Comparison of ENCODE assay signal across 8 cellular contexts in the genomic region with DNA sequence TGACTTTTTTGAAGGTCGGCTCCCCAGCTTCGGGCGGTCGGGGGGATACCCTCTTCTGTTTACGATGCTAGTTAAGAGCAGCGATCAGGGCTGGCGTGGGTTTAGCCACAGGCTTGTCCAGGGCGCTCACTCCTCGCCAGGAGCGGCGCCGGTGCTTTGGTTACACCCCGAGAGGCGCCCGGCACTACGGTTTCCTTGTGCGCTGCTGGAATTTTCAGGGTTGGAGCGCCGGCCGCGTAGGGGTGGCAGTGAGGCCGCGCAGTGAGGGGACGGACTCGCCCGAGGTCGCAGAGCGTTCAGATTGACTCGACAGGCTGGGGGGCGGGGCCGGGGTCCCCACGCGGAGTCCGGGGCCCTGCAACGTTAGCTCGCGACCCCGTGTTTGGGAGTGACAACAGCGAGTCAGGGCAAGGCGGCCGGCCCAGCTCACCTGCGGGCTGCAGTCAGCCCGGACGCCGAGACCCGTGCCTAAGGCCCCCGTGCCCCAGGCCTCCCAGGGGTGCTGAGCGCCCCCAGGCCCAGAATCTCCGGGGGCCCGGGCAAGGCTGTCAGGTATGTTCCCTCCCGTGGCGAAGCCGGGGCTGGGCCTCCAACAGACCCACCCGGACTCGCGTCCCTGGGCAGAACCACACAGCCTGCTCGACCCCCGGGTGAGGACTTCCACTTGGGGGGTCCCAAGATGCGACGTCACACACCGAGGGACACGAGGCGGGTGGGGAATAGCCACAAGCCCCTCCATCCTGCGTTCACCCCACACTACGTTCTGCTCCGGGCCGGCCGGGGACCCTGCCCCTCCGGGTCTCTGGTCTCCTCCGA. TPM values are rescaled to one million over a fixed set of nuclear protein-coding genes. Genes with fewer than 3 reads are reported as not detected.
DNase-seq lines count a peak whose midpoint lies in the region; ATAC-seq, FAIRE-seq and TF ChIP-seq lines count a peak whose summit lies in the region.

No MANE protein-coding gene starts in this region.

- in situ Hi-C loops in HepG2 (cut with HindIII; ENCODE audit: extremely low pct_ligation_motif_present, low pct_unique_long_range_greater_than_20kb) (no loop called here), GM13977 (cut with MboI; ENCODE audit: low pct_unique_long_range_greater_than_20kb, low sequenced_read_pairs, unreplicated experiment) (no loop called here)

- H3K9ac ChIP-seq in HepG2 (ENCODE audit: insufficient read depth, low read depth, low read length), result peak overlapping the region; percentile 99

- H3K79me2 ChIP-seq in HepG2 (ENCODE audit: insufficient read depth, low read length), result peaks cover 26% of the 10 kb centered on the region

- BruUV-seq in HepG2 (replicated peaks; lab: Mats Ljungman, UMichigan), result TSS peak; percentile 37

- H3K9me3 ChIP-seq in KOPT-K1 (ENCODE audit: insufficient read depth, low read length, poor library complexity, severe bottlenecking), result peaks cover 7% of the 10 kb centered on the region
- H3K9me3 ChIP-seq in HepG2 (ENCODE audit: low read length), result no peaks in the 10 kb centered on the region

- DNase-seq in ELR (ENCODE audit: low read depth) (peak; percentile 91), dermis blood vessel endothelial cell (peak; percentile 80), HepG2 (ENCODE audit: low spot score) (peak; percentile 72), GM13977 (ENCODE audit: low spot score) (no peak)
- peak; percentile 42 to 80 for DNase-seq in stimulated activated effector memory CD8-positive, alpha-beta T cell treated with anti-CD3 and anti-CD28 coated beads, Interleukin-12 subunit alpha, Interleukin-12 subunit beta, amount 100 ng/mL, for 72 hours (ENCODE audit: low spot score in 2 of 2)

- no peak for TF ChIP-seq CTCF in VCaP (conservative IDR thresholded peaks at IDR 0.05)
- peak; percentile 26; the same call in 1 of the 2 replicates for TF ChIP-seq CTCF in HepG2 (CRISPR knock-in tag; IDR thresholded peaks at IDR 0.05)
- TF ChIP-seq CTCF in GM13977 (IDR thresholded peaks at IDR 0.05; ENCODE audit: extremely low read depth, insufficient read depth, missing control alignments), result no peak

- peak overlapping the region; percentile 95 for H3K27ac Mint-ChIP-seq in stimulated activated effector memory CD8-positive, alpha-beta T cell treated with anti-CD3 and anti-CD28 coated beads, Interleukin-12 subunit alpha, Interleukin-12 subunit beta, amount 100 ng/mL, for 72 hours

- no peak for TF ChIP-seq RAD21 in HepG2 (CRISPR knock-in tag; IDR thresholded peaks at IDR 0.05)

- WGBS in HepG2 (ENCODE audit: low lambda C conversion rate), result under 1% methylated on average over 36 of the region's 70 CpGs

- H3K9me3 Mint-ChIP-seq in stimulated activated effector memory CD8-positive, alpha-beta T cell treated with anti-CD3 and anti-CD28 coated beads, Interleukin-12 subunit alpha, Interleukin-12 subunit beta, amount 100 ng/mL, for 72 hours, result no peaks in the 10 kb centered on the region

- no peak for FAIRE-seq in HepG2 (lab: Jason Lieb, UNC)

- TF ChIP-seq EP300 in HepG2 (IDR thresholded peaks at IDR 0.05; ENCODE audit: low read depth in 2 of 2, low read length in 2 of 2) (no peak), HepG2 (CRISPR knock-in tag; IDR thresholded peaks at IDR 0.05; ENCODE audit: borderline replicate concordance) (no peak)

- POLR2A ChIA-PET in HepG2 (lab: Yijun Ruan, JAX), result interaction anchor here (0.6 to 4.3 kb wide), 16 partner anchors 10 to 291 kb away, joined by 3 to 27 read pairs (median 4); a partner anchor contains a TSS

- peak overlapping the region; percentile 98 for H3K4me3 Mint-ChIP-seq in stimulated activated effector memory CD8-positive, alpha-beta T cell treated with anti-CD3 and anti-CD28 coated beads, Interleukin-12 subunit alpha, Interleukin-12 subunit beta, amount 100 ng/mL, for 72 hours

- CTCF ChIA-PET in HepG2 (lab: Yijun Ruan, JAX; ENCODE audit: low intra/inter-chr PET ratio, low total read pairs), result no interaction called here

- H3K4me2 ChIP-seq in HepG2 (ENCODE audit: low read depth, low read length), result peak overlapping the region; percentile 97

- no peak; a peak in 1 of 4 replicates for TF ChIP-seq POLR2A in HepG2 (IDR thresholded peaks at IDR 0.05; ENCODE audit: insufficient read depth in 1 of 2, low read depth in 2 of 2, low read length in 2 of 2)

- ATAC-seq in HepG2 (peak; percentile 60), HG03045 (IDR thresholded peaks at IDR 0.05; ENCODE audit: unreplicated experiment) (no peak)
- peak; percentile 1 for ATAC-seq in stimulated activated effector memory CD8-positive, alpha-beta T cell treated with anti-CD3 and anti-CD28 coated beads, Interleukin-12 subunit alpha, Interleukin-12 subunit beta, amount 100 ng/mL, for 72 hours

- intact Hi-C loops in HepG2 (cut with micrococcal nuclease; ENCODE audit: unreplicated experiment), result loop anchor here (10.0 kb wide), 1 partner anchor 119 kb away; a partner anchor contains a TSS

- peaks cover 35% of the 10 kb centered on the region for H4K20me1 ChIP-seq in HepG2 (ENCODE audit: insufficient read depth, low read length)

- no peak overlapping the region for H2AFZ ChIP-seq in HepG2 (ENCODE audit: low read length)

- peaks cover 41% of the 10 kb centered on the region for H3K4me1 Mint-ChIP-seq in stimulated activated effector memory CD8-positive, alpha-beta T cell treated with anti-CD3 and anti-CD28 coated beads, Interleukin-12 subunit alpha, Interleukin-12 subunit beta, amount 100 ng/mL, for 72 hours

- H3K27me3 ChIP-seq in HepG2 (ENCODE audit: control insufficient read depth in 1 of 2, insufficient read depth in 2 of 2, low read length in 2 of 2), result no peaks in the 10 kb centered on the region; a peak in 1 of 5 replicates

- H3K36me3 ChIP-seq in KOPT-K1 (ENCODE audit: insufficient read depth, low read length), result peaks cover 36% of the 10 kb centered on the region
- peaks cover 14 to 23% of the 10 kb centered on the region in 2 experiments for H3K36me3 ChIP-seq in HepG2 (replicated peaks in 1 of 2; ENCODE audit: control insufficient read depth in 1 of 2, insufficient read depth in 2 of 2, low read length in 2 of 2)

- peaks cover 50% of the 10 kb centered on the region for H3K36me3 Mint-ChIP-seq in stimulated activated effector memory CD8-positive, alpha-beta T cell treated with anti-CD3 and anti-CD28 coated beads, Interleukin-12 subunit alpha, Interleukin-12 subunit beta, amount 100 ng/mL, for 72 hours

- peak overlapping the region; percentile 54 to 88 (median 75) for H3K4me3 ChIP-seq in HepG2 (replicated peaks in 1 of 3; ENCODE audit: insufficient read depth in 1 of 3, low read depth in 2 of 3, low read length in 3 of 3)

- peaks cover 55% of the 10 kb centered on the region for H3K4me1 ChIP-seq in HepG2 (ENCODE audit: insufficient read depth, low read length)

- H3K27ac ChIP-seq in KOPT-K1 (ENCODE audit: low read depth, low read length, poor library complexity, severe bottlenecking), result peak overlapping the region; percentile 87
- peak overlapping the region; percentile 100 for H3K27ac ChIP-seq in VCaP
- peak overlapping the region; percentile 86 for H3K27ac ChIP-seq in HepG2 (ENCODE audit: extremely low read length, insufficient read depth, low read length)

RNA-seq across cellular contexts. Expression of a gene that starts 1.3 kb away (rescaled TPM):
- total RNA-seq in dermis blood vessel endothelial cell (6,291 and 7,288 TPM in 2 replicates), HepG2 (2016; rRNA removed; fragmentation: Illumina TruSeq; extraction: Trizol) (973 and 1,028 TPM in 2 replicates)
- total RNA-seq in HepG2 (2016; cell fraction: cytosol; rRNA removed; fragmentation: Illumina TruSeq; extraction: Trizol; ENCODE audit: low read depth), result 361 and 399 TPM in 2 replicates
- total RNA-seq in HepG2 (2016; cell fraction: insoluble cytoplasmic fraction; rRNA removed; fragmentation: Illumina TruSeq; extraction: Trizol), result 848 and 989 TPM in 2 replicates
- 986 and 1,002 TPM in 2 replicates for total RNA-seq in HepG2 (2016; cell fraction: membrane; rRNA removed; fragmentation: Illumina TruSeq; extraction: Trizol)
- 479 and 519 TPM in 2 replicates for total RNA-seq in HepG2 (2016; cell fraction: nucleus; rRNA removed; fragmentation: Illumina TruSeq; extraction: Trizol)
- 1,138 and 1,217 TPM in 2 replicates for polyA plus RNA-seq in HepG2 (2011; rRNA removed)
- 2,631 and 2,697 TPM in 2 replicates for polyA plus RNA-seq in HepG2 (2011; cell fraction: cytosol; rRNA removed)
- polyA plus RNA-seq in HepG2 (2011; cell fraction: nucleus; rRNA removed), result 3,693 and 3,967 TPM in 2 replicates
- polyA plus RNA-seq in HepG2 (2012), result 1,881 and 2,139 TPM in 2 replicates
- polyA plus RNA-seq in HepG2 (2016; cell fraction: cytosol; fragmentation: Illumina TruSeq; extraction: Trizol; ENCODE audit: low read depth), result 598 and 619 TPM in 2 replicates
- 1,358 and 1,713 TPM in 2 replicates for polyA plus RNA-seq in HepG2 (2016; cell fraction: insoluble cytoplasmic fraction; fragmentation: Illumina TruSeq; extraction: Trizol; ENCODE audit: low read depth)
- polyA plus RNA-seq in HepG2 (2016; cell fraction: membrane; fragmentation: Illumina TruSeq; extraction: Trizol; ENCODE audit: low read depth), result 1,224 and 1,364 TPM in 2 replicates
- polyA plus RNA-seq in HepG2 (2016; cell fraction: nucleus; fragmentation: Illumina TruSeq; extraction: Trizol; ENCODE audit: insufficient read depth, low read depth), result 1,038 and 1,070 TPM in 2 replicates
- 750 and 1,581 TPM in 2 replicates for polyA minus RNA-seq in HepG2 (2011; rRNA and poly(A)+ RNA removed; ENCODE audit: low replicate concordance)
- polyA minus RNA-seq in HepG2 (2011; cell fraction: cytosol; rRNA and poly(A)+ RNA removed), result 1,072 and 1,192 TPM in 2 replicates
- 609 and 760 TPM in 2 replicates for polyA minus RNA-seq in HepG2 (2011; cell fraction: nucleus; rRNA and poly(A)+ RNA removed)

RNA-seq across cellular contexts. Expression of a gene that starts 14.3 kb away (rescaled TPM):
- 0.42 and 1.0 TPM in 2 replicates for total RNA-seq in dermis blood vessel endothelial cell
- not detected in 2 replicates for total RNA-seq in HepG2 (2016; rRNA removed; fragmentation: Illumina TruSeq; extraction: Trizol)
- total RNA-seq in HepG2 (2016; cell fraction: cytosol; rRNA removed; fragmentation: Illumina TruSeq; extraction: Trizol; ENCODE audit: low read depth), result not detected in 2 replicates
- not detected in 2 replicates for total RNA-seq in HepG2 (2016; cell fraction: insoluble cytoplasmic fraction; rRNA removed; fragmentation: Illumina TruSeq; extraction: Trizol)
- total RNA-seq in HepG2 (2016; cell fraction: membrane; rRNA removed; fragmentation: Illumina TruSeq; extraction: Trizol), result not detected in 2 replicates
- total RNA-seq in HepG2 (2016; cell fraction: nucleus; rRNA removed; fragmentation: Illumina TruSeq; extraction: Trizol), result not detected in 2 replicates
- polyA plus RNA-seq in HepG2 (2011; rRNA removed), result 0.09 and 0.31 TPM in 2 replicates
- polyA plus RNA-seq in HepG2 (2011; cell fraction: cytosol; rRNA removed), result 0.17 TPM in 2 replicates
- polyA plus RNA-seq in HepG2 (2011; cell fraction: nucleus; rRNA removed), result 2.2 and 2.8 TPM in 2 replicates
- polyA plus RNA-seq in HepG2 (2012), result 0.11 and 0.17 TPM in 2 replicates
- not detected in 2 replicates for polyA plus RNA-seq in HepG2 (2016; cell fraction: cytosol; fragmentation: Illumina TruSeq; extraction: Trizol; ENCODE audit: low read depth)
- not detected in 2 replicates for polyA plus RNA-seq in HepG2 (2016; cell fraction: insoluble cytoplasmic fraction; fragmentation: Illumina TruSeq; extraction: Trizol; ENCODE audit: low read depth)
- not detected in 2 replicates for polyA plus RNA-seq in HepG2 (2016; cell fraction: membrane; fragmentation: Illumina TruSeq; extraction: Trizol; ENCODE audit: low read depth)
- not detected in 2 replicates for polyA plus RNA-seq in HepG2 (2016; cell fraction: nucleus; fragmentation: Illumina TruSeq; extraction: Trizol; ENCODE audit: insufficient read depth, low read depth)
- 1.5 and 1.9 TPM in 2 replicates for polyA minus RNA-seq in HepG2 (2011; rRNA and poly(A)+ RNA removed; ENCODE audit: low replicate concordance)
- not detected in 2 replicates for polyA minus RNA-seq in HepG2 (2011; cell fraction: cytosol; rRNA and poly(A)+ RNA removed)
- polyA minus RNA-seq in HepG2 (2011; cell fraction: nucleus; rRNA and poly(A)+ RNA removed), result 0.75 and 0.77 TPM in 2 replicates

RNA-seq across cellular contexts. Expression of a gene that starts 38.3 kb away (rescaled TPM):
- 26.0 and 27.1 TPM in 2 replicates for total RNA-seq in dermis blood vessel endothelial cell
- 13.9 and 20.8 TPM in 2 replicates for total RNA-seq in HepG2 (2016; rRNA removed; fragmentation: Illumina TruSeq; extraction: Trizol)
- 10.4 and 11.2 TPM in 2 replicates for total RNA-seq in HepG2 (2016; cell fraction: cytosol; rRNA removed; fragmentation: Illumina TruSeq; extraction: Trizol; ENCODE audit: low read depth)
- 11.4 and 20.4 TPM in 2 replicates for total RNA-seq in HepG2 (2016; cell fraction: insoluble cytoplasmic fraction; rRNA removed; fragmentation: Illumina TruSeq; extraction: Trizol)
- total RNA-seq in HepG2 (2016; cell fraction: membrane; rRNA removed; fragmentation: Illumina TruSeq; extraction: Trizol), result 23.6 and 25.4 TPM in 2 replicates
- total RNA-seq in HepG2 (2016; cell fraction: nucleus; rRNA removed; fragmentation: Illumina TruSeq; extraction: Trizol), result 19.0 and 22.7 TPM in 2 replicates
- 7.6 and 11.1 TPM in 2 replicates for polyA plus RNA-seq in HepG2 (2011; rRNA removed)
- polyA plus RNA-seq in HepG2 (2011; cell fraction: cytosol; rRNA removed), result 6.5 and 11.8 TPM in 2 replicates
- polyA plus RNA-seq in HepG2 (2011; cell fraction: nucleus; rRNA removed), result 37.4 and 38.6 TPM in 2 replicates
- polyA plus RNA-seq in HepG2 (2012), result 9.3 and 10.7 TPM in 2 replicates
- polyA plus RNA-seq in HepG2 (2016; cell fraction: cytosol; fragmentation: Illumina TruSeq; extraction: Trizol; ENCODE audit: low read depth), result 6.1 and 6.4 TPM in 2 replicates
- 13.7 and 17.1 TPM in 2 replicates for polyA plus RNA-seq in HepG2 (2016; cell fraction: insoluble cytoplasmic fraction; fragmentation: Illumina TruSeq; extraction: Trizol; ENCODE audit: low read depth)
- polyA plus RNA-seq in HepG2 (2016; cell fraction: membrane; fragmentation: Illumina TruSeq; extraction: Trizol; ENCODE audit: low read depth), result 14.4 and 16.7 TPM in 2 replicates
- 43.7 and 45.9 TPM in 2 replicates for polyA plus RNA-seq in HepG2 (2016; cell fraction: nucleus; fragmentation: Illumina TruSeq; extraction: Trizol; ENCODE audit: insufficient read depth, low read depth)
- 13.6 and 27.9 TPM in 2 replicates for polyA minus RNA-seq in HepG2 (2011; rRNA and poly(A)+ RNA removed; ENCODE audit: low replicate concordance)
- polyA minus RNA-seq in HepG2 (2011; cell fraction: cytosol; rRNA and poly(A)+ RNA removed), result 7.7 and 8.2 TPM in 2 replicates
- 22.8 and 26.2 TPM in 2 replicates for polyA minus RNA-seq in HepG2 (2011; cell fraction: nucleus; rRNA and poly(A)+ RNA removed)
